In genomic region chr17:28491286-28491685, GRCh38 we compare ENCODE assay signal across 10 cellular contexts. TPM values are rescaled to one million over a fixed set of nuclear protein-coding genes. Genes with fewer than 3 reads are reported as not detected.
"Had no signal": no experiment of that assay in that cellular context is flagged by ENCODE, and none has a peak within 500 bp of the region (broad histone marks: within the 10 kb centered on the region; RNA-seq: fewer than 3 reads in every experiment).

No MANE protein-coding gene starts in this region.

- H2AFZ ChIP-seq: GM23248 had no signal

- FAIRE-seq: H54, HepG2, HTR-8/SVneo had no signal

- DNase-seq: GM23248, GOT3, H9, HCEC 1CT, KBM-7 had no signal

- H3K9ac ChIP-seq: GM23248 had no signal

- H3K4me3 ChIP-seq: GM23248 had no signal

- H3K27ac ChIP-seq: GM23248 had no signal

RNA-seq across cellular contexts. Expression of gene FOXN1, which starts 14.9 kb away (rescaled TPM):
- total RNA-seq: GM23248, H9, HepG2, HT-29 had no signal
- polyA plus RNA-seq: GM23248, IgD-negative memory B cell had no signal

RNA-seq across cellular contexts. Expression of gene SLC13A2, which starts 17.8 kb away (rescaled TPM):
- total RNA-seq: GM23248, H9, HepG2, HT-29 had no signal
- polyA plus RNA-seq: GM23248, IgD-negative memory B cell had no signal
